ENCODE assay signal across 1 cellular context in the genomic region with DNA sequence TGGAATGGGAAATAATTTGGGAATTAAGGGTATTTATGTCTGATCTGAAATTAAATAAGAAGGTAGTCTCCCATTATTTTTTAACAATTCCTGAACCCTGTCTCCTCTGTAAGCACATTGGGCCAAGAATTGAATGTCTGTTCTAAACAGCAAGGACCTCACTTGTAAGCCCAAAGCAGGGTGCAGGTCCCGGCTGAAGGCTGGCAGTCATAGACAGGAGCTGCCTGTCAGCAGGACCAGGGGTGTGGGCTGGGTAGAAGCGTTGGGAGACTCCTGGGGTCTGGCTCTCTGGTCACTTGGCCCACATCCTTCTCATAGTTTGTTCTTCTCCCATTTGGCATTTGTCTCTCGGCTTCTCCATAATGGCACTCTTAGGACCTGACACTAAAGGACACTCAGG.
TF ChIP-seq lines count a peak whose summit lies in the region.

No MANE protein-coding gene starts in this region.

TF ChIP-seq in IMR-90, 13 proteins besides CTCF, POLR2A, EP300 and RAD21:
- TF ChIP-seq FOS (IDR thresholded peaks at IDR 0.05; ENCODE audit: low read depth, low read length) (no peak), MAFK (IDR thresholded peaks at IDR 0.05; ENCODE audit: low read depth, low read length) (no peak), RFX5 (IDR thresholded peaks at IDR 0.05; ENCODE audit: low read depth, low read length) (no peak), MAZ (IDR thresholded peaks at IDR 0.05; ENCODE audit: borderline replicate concordance, low read depth, low read length) (no peak)
- TF ChIP-seq, protein P1, sequence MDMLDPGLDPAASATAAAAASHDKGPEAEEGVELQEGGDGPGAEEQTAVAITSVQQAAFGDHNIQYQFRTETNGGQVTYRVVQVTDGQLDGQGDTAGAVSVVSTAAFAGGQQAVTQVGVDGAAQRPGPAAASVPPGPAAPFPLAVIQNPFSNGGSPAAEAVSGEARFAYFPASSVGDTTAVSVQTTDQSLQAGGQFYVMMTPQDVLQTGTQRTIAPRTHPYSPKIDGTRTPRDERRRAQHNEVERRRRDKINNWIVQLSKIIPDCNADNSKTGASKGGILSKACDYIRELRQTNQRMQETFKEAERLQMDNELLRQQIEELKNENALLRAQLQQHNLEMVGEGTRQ (IDR thresholded peaks at IDR 0.05; ENCODE audit: low read depth, low read length) = no peak
- TF ChIP-seq, protein P2, sequence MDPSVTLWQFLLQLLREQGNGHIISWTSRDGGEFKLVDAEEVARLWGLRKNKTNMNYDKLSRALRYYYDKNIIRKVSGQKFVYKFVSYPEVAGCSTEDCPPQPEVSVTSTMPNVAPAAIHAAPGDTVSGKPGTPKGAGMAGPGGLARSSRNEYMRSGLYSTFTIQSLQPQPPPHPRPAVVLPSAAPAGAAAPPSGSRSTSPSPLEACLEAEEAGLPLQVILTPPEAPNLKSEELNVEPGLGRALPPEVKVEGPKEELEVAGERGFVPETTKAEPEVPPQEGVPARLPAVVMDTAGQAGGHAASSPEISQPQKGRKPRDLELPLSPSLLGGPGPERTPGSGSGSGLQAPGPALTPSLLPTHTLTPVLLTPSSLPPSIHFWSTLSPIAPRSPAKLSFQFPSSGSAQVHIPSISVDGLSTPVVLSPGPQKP (IDR thresholded peaks at IDR 0.05; ENCODE audit: borderline replicate concordance, low read depth, low read length) = no peak
